ENCODE assay signal across 18 cellular contexts in the genomic region with DNA sequence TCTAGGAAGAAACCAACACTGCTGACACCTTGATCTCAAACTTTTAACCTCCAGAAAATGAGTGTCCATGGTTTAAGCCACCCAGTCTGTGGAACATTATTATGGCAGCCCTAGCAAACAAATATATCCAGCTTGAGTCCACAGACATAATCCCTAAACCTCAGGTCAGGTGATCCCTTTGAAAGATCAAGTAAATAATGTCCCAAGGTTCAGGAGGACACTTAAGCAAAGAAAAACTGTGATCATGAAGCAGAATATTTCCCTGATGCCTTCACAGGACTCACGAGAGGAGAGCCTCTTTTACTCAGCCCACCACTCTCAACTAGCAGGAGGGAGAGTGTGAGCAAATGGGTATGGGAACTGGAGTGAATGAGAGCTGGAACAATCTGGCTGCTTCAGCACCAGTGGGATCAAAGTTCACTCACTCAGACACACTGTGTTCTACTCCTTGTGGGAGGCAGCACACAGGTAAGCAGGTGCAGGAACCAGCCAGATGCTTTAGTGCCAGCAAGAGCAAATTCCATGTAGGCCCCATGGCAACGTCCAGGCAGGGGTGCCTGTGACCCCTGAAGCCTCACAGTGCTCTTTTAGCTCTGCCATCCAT.
DNase-seq lines count a peak whose midpoint lies in the region; ATAC-seq, FAIRE-seq and TF ChIP-seq lines count a peak whose summit lies in the region.
"Had no signal": no experiment of that assay in that cellular context is flagged by ENCODE, and none has a peak within 500 bp of the region (broad histone marks: within the 10 kb centered on the region; RNA-seq: fewer than 3 reads in every experiment).

No MANE protein-coding gene starts in this region.

- TF ChIP-seq CTCF in HepG2 (CRISPR knock-in tag; IDR thresholded peaks at IDR 0.05) (no peak), chondrocyte (IDR thresholded peaks at IDR 0.05) (no peak), D721Med (IDR thresholded peaks at IDR 0.05; ENCODE audit: insufficient read depth, missing control alignments) (no peak)

- WGBS in HepG2 (ENCODE audit: low lambda C conversion rate) = 0% methylated on average over 2 of the region's 2 CpGs
- no CpG with 5 or more reads among the region's 2 CpGs for WGBS in neuronal stem cell (ENCODE audit: extremely low coverage in 2 of 2, insufficient read length in 2 of 2, insufficient replicate concordance in 1 of 2), 2 donors

- H3K9ac ChIP-seq in HepG2 (ENCODE audit: insufficient read depth, low read depth, low read length) (no peak overlapping the region), neuronal stem cell (ENCODE audit: low read depth, low read length, poor library complexity) (no peak overlapping the region)
- H3K9ac ChIP-seq: BLaER1 treated with 17β-estradiol and CSF1 and Interleukin-3, amounts not matched to agents 10 nM and 100 nM; GM23248 had no signal

- FAIRE-seq in HepG2 (lab: Jason Lieb, UNC) = peak; percentile 79
- FAIRE-seq in D721Med (lab: Jason Lieb, UNC) = no peak
- FAIRE-seq: GM12892, HTR-8/SVneo had no signal

- in situ Hi-C loops in HepG2 (cut with HindIII; ENCODE audit: extremely low pct_ligation_motif_present, low pct_unique_long_range_greater_than_20kb) = no loop called here

- H3K4me3 ChIP-seq in HepG2 (replicated peaks in 1 of 3; ENCODE audit: insufficient read depth in 1 of 3, low read depth in 2 of 3, low read length in 3 of 3) (no peak overlapping the region; a peak in 1 of 6 replicates), neuronal stem cell (ENCODE audit: low read length in 2 of 2) (no peak overlapping the region)
- H3K4me3 ChIP-seq: BLaER1 treated with 17β-estradiol and CSF1 and Interleukin-3, amounts not matched to agents 10 nM and 100 nM; GM23248; HAP-1 had no signal

- DNase-seq in COLO668 (lab: John Stamatoyannopoulos, UW; ENCODE audit: unreplicated experiment) = peak; percentile 54
- peak; percentile 7 for DNase-seq in NCI-H69 (lab: John Stamatoyannopoulos, UW)
- DNase-seq in HepG2 (ENCODE audit: low spot score) = peak; percentile 59
- no peak for DNase-seq in neuronal stem cell (ENCODE audit: low spot score)
- DNase-seq in H4 (ENCODE audit: low spot score) = no peak
- no peak for DNase-seq in chondrocyte (ENCODE audit: low spot score)
- no peak for DNase-seq in D721Med (ENCODE audit: insufficient read length, low spot score)
- DNase-seq: 8988T; Calu3; CD4-positive, CD25-positive, alpha-beta regulatory T cell; DND-41; GDM1; GM23248 had no signal

- H3K27me3 Mint-ChIP-seq in chondrocyte (ENCODE audit: low read depth) = no peaks in the 10 kb centered on the region

- H3K18ac ChIP-seq in neuronal stem cell (ENCODE audit: low read length) = no peak overlapping the region

- POLR2A ChIA-PET in HepG2 (lab: Yijun Ruan, JAX) = interaction anchor here (1.0 to 1.2 kb wide), 2 partner anchors 50 to 74 kb away, joined by 3 read pairs; no protein-coding TSS in a partner anchor

- no peaks in the 10 kb centered on the region for H4K20me1 ChIP-seq in HepG2 (ENCODE audit: insufficient read depth, low read length)
- H4K20me1 ChIP-seq: BLaER1 treated with 17β-estradiol and CSF1 and Interleukin-3, amounts not matched to agents 10 nM and 100 nM had no signal

- no peak overlapping the region for H2BK5ac ChIP-seq in neuronal stem cell (ENCODE audit: low read length)

- TF ChIP-seq EP300 in HepG2 (IDR thresholded peaks at IDR 0.05; ENCODE audit: low read depth in 2 of 2, low read length in 2 of 2) = peak in 1 of 2 experiments; percentile 32; a peak in 1 of 4 replicates
- TF ChIP-seq EP300 in HepG2 (CRISPR knock-in tag; IDR thresholded peaks at IDR 0.05; ENCODE audit: borderline replicate concordance) = no peak

- CTCF ChIA-PET in HepG2 (lab: Yijun Ruan, JAX; ENCODE audit: low intra/inter-chr PET ratio, low total read pairs) = no interaction called here

- BruUV-seq in HepG2 (replicated peaks; lab: Mats Ljungman, UMichigan) = no TSS peak

- no peak for TF ChIP-seq POLR2A in HepG2 (IDR thresholded peaks at IDR 0.05; ENCODE audit: insufficient read depth in 1 of 2, low read depth in 2 of 2, low read length in 2 of 2)

- H3K9me3 ChIP-seq in HepG2 (ENCODE audit: low read length) (no peaks in the 10 kb centered on the region), neuronal stem cell (replicated peaks in 1 of 2; ENCODE audit: control insufficient read depth in 2 of 2, insufficient read depth in 1 of 2, low read depth in 1 of 2, low read length in 2 of 2) (no peaks in the 10 kb centered on the region)
- H3K9me3 ChIP-seq: HAP-1 had no signal

- peak overlapping the region; percentile 35 for H3K27ac ChIP-seq in HepG2 (ENCODE audit: extremely low read length, insufficient read depth, low read length)
- no peak overlapping the region for H3K27ac ChIP-seq in neuronal stem cell (replicated peaks; ENCODE audit: low read length)
- H3K27ac ChIP-seq: BLaER1 treated with 17β-estradiol and CSF1 and Interleukin-3, amounts not matched to agents 10 nM and 100 nM; GM23248 had no signal

- H3K4me3 Mint-ChIP-seq in chondrocyte (ENCODE audit: unreplicated experiment) = no peak overlapping the region
- H3K4me3 Mint-ChIP-seq: CD4-positive, CD25-positive, alpha-beta regulatory T cell had no signal

- H2AFZ ChIP-seq in HepG2 (ENCODE audit: low read length) (no peak overlapping the region), neuronal stem cell (ENCODE audit: low read length) (peak overlapping the region; percentile 2)
- H2AFZ ChIP-seq: GM23248 had no signal

- H2BK15ac ChIP-seq in neuronal stem cell (ENCODE audit: low read length) = no peak overlapping the region

- intact Hi-C loops in HepG2 (cut with micrococcal nuclease; ENCODE audit: unreplicated experiment) = no loop called here

- H3K4me1 Mint-ChIP-seq in chondrocyte (ENCODE audit: low read depth) = no peaks in the 10 kb centered on the region
- H3K4me1 Mint-ChIP-seq: CD4-positive, CD25-positive, alpha-beta regulatory T cell had no signal

- ATAC-seq in HepG2 (peak; percentile 92), HG03342 (IDR thresholded peaks at IDR 0.05; ENCODE audit: unreplicated experiment) (no peak)

- no peaks in the 10 kb centered on the region for H3K27me3 ChIP-seq in HepG2 (ENCODE audit: control insufficient read depth in 1 of 2, insufficient read depth in 2 of 2, low read length in 2 of 2)
- no peaks in the 10 kb centered on the region for H3K27me3 ChIP-seq in neuronal stem cell (ENCODE audit: control insufficient read depth in 3 of 3, insufficient read depth in 3 of 3, low read depth in 1 of 3, low read length in 3 of 3)
- H3K27me3 ChIP-seq: BLaER1 treated with 17β-estradiol and CSF1 and Interleukin-3, amounts not matched to agents 10 nM and 100 nM had no signal

- peaks cover 2% of the 10 kb centered on the region for H3K9me3 Mint-ChIP-seq in chondrocyte (ENCODE audit: low read depth)

- no peak for TF ChIP-seq RAD21 in HepG2 (CRISPR knock-in tag; IDR thresholded peaks at IDR 0.05)

- no peak overlapping the region for H2BK120ac ChIP-seq in neuronal stem cell (ENCODE audit: low read depth, low read length)

- H3K79me1 ChIP-seq in neuronal stem cell (ENCODE audit: low read depth, low read length) = no peaks in the 10 kb centered on the region

- peak overlapping the region; percentile 51 for H3K4me2 ChIP-seq in HepG2 (ENCODE audit: low read depth, low read length)
- no peak overlapping the region for H3K4me2 ChIP-seq in neuronal stem cell (ENCODE audit: insufficient read depth, low read length, poor library complexity, severe bottlenecking)
- H3K4me2 ChIP-seq: BLaER1 treated with 17β-estradiol and CSF1 and Interleukin-3, amounts not matched to agents 10 nM and 100 nM had no signal

- no peak overlapping the region for H4K91ac ChIP-seq in neuronal stem cell (ENCODE audit: low read depth, low read length, poor library complexity)

- H2AK5ac ChIP-seq in neuronal stem cell (ENCODE audit: low read depth, low read length) = no peak overlapping the region

- H3K36me3 ChIP-seq in HepG2 (replicated peaks in 1 of 2; ENCODE audit: control insufficient read depth in 1 of 2, insufficient read depth in 2 of 2, low read length in 2 of 2) = no peaks in the 10 kb centered on the region
- no peaks in the 10 kb centered on the region for H3K36me3 ChIP-seq in neuronal stem cell (replicated peaks in 1 of 2; ENCODE audit: control insufficient read depth in 2 of 2, insufficient read depth in 2 of 2, low read length in 2 of 2)
- H3K36me3 ChIP-seq: BLaER1 treated with 17β-estradiol and CSF1 and Interleukin-3, amounts not matched to agents 10 nM and 100 nM; HAP-1 had no signal

- H3K4me1 ChIP-seq in HepG2 (ENCODE audit: insufficient read depth, low read length) = peaks cover 34% of the 10 kb centered on the region
- peaks cover 9 to 20% of the 10 kb centered on the region in 2 donors for H3K4me1 ChIP-seq in neuronal stem cell (ENCODE audit: control insufficient read depth in 2 of 2, insufficient read depth in 1 of 2, low read depth in 1 of 2, low read length in 2 of 2)
- H3K4me1 ChIP-seq: BLaER1 treated with 17β-estradiol and CSF1 and Interleukin-3, amounts not matched to agents 10 nM and 100 nM had no signal

- no peak overlapping the region for H4K8ac ChIP-seq in neuronal stem cell (ENCODE audit: low read depth, low read length)

- H3K14ac ChIP-seq in neuronal stem cell (ENCODE audit: low read length) = no peak overlapping the region

- no peak overlapping the region for H3K4ac ChIP-seq in neuronal stem cell (ENCODE audit: low read length)

- no peaks in the 10 kb centered on the region for H3K79me2 ChIP-seq in HepG2 (ENCODE audit: insufficient read depth, low read length)

- no peak overlapping the region for H2BK12ac ChIP-seq in neuronal stem cell (ENCODE audit: low read length)

- H3K27ac Mint-ChIP-seq in chondrocyte (ENCODE audit: unreplicated experiment) = no peak overlapping the region
- H3K27ac Mint-ChIP-seq: CD4-positive, CD25-positive, alpha-beta regulatory T cell had no signal

- no peaks in the 10 kb centered on the region for H3K36me3 Mint-ChIP-seq in chondrocyte (ENCODE audit: low read depth)
- H3K36me3 Mint-ChIP-seq: CD4-positive, CD25-positive, alpha-beta regulatory T cell had no signal

- no peak overlapping the region for H3K23ac ChIP-seq in neuronal stem cell (ENCODE audit: low read depth, low read length, poor library complexity)

TF ChIP-seq in HepG2, 621 proteins besides CTCF, POLR2A, EP300 and RAD21 (continues in another document):
- TF ChIP-seq ZSCAN30 (CRISPR knock-in tag; IDR thresholded peaks at IDR 0.05) = no peak
- no peak for TF ChIP-seq HOXD1 (CRISPR knock-in tag; IDR thresholded peaks at IDR 0.05)
- no peak for TF ChIP-seq ATAD3A (CRISPR knock-in tag; IDR thresholded peaks at IDR 0.05)
- TF ChIP-seq ONECUT2 (CRISPR knock-in tag; IDR thresholded peaks at IDR 0.05) = no peak
- TF ChIP-seq SCMH1 (CRISPR knock-in tag; IDR thresholded peaks at IDR 0.05; ENCODE audit: borderline replicate concordance) = no peak
- peak in 1 of 2 experiments; percentile 65; a peak in 1 of 4 replicates for TF ChIP-seq NR2F1 (CRISPR knock-in tag; IDR thresholded peaks at IDR 0.05)

Comparison
In these comparisons a context has a peak if more than half of its experiments do, and no peak if none do; other contexts are left out.
1. DNase-seq: peak in COLO668 (single experiment), NCI-H69 (single experiment) and HepG2 (single experiment); none in neuronal stem cell (single experiment), H4 (single experiment), chondrocyte (single experiment) and D721Med (single experiment).